14 cellular contexts compared by ENCODE assay signal in genomic region chr6:87482382-87482781, GRCh38.
"Had no signal": no experiment of that assay in that cellular context is flagged by ENCODE, and none has a peak within 500 bp of the region (broad histone marks: within the 10 kb centered on the region; RNA-seq: fewer than 3 reads in every experiment).

No MANE protein-coding gene starts in this region.

- H2AFZ ChIP-seq: neural progenitor cell, parathyroid adenoma had no signal

- H3K4me2 ChIP-seq: neural progenitor cell had no signal

- ATAC-seq: activated CD8-positive, alpha-beta memory T cell treated with anti-CD3 and anti-CD28 coated beads, Interleukin-2, amount 10 ng/mL, durations not matched to agents 7 days and 5 days; gastrocnemius medialis had no signal

- H3K4me1 ChIP-seq: gastrocnemius medialis, neural progenitor cell, parathyroid adenoma, stomach had no signal

- DNase-seq: activated CD4-positive, alpha-beta T cell treated with anti-CD3 and anti-CD28 coated beads, Interleukin-2, amount 50 U/mL, for 48 hours; activated CD4-positive, CD25-positive, alpha-beta regulatory T cell treated with anti-CD3 and anti-CD28 coated beads, Interleukin-2, amount 50 U/mL, for 72 hours; activated CD8-positive, alpha-beta memory T cell treated with anti-CD3 and anti-CD28 coated beads, Interleukin-2, amount 10 ng/mL, durations not matched to agents 7 days and 5 days; activated gamma-delta T cell; activated naive CD8-positive, alpha-beta T cell treated with anti-CD3 and anti-CD28 coated beads for 36 hours; activated T-cell treated with anti-CD3 and anti-CD28 coated beads, Interleukin-2, amount 50 U/mL, for 48 hours; effector CD8-positive, alpha-beta T cell; gastrocnemius medialis; stimulated activated CD4-positive, alpha-beta T cell treated with anti-CD3 and anti-CD28 coated beads, Interleukin-4, amount 100 ng/mL, for 24 hours; stomach had no signal

- H3K36me3 ChIP-seq: gastrocnemius medialis, neural progenitor cell, thoracic aorta had no signal

- H3K9me3 ChIP-seq: gastrocnemius medialis, thoracic aorta had no signal

- H3K4me3 ChIP-seq: coronary artery, gastrocnemius medialis, neural progenitor cell, stomach, thoracic aorta had no signal

- H3K27ac ChIP-seq: coronary artery, gastrocnemius medialis, neural progenitor cell, parathyroid adenoma, stomach, thoracic aorta had no signal

- H3K27me3 ChIP-seq: gastrocnemius medialis, neural progenitor cell, stomach had no signal
